Comparison of ENCODE assay signal across 2 cellular contexts in genomic region chr15:66039117-66039860, GRCh38.
TF ChIP-seq lines count a peak whose summit lies in the region.

No MANE protein-coding gene starts in this region.

TF ChIP-seq in HEK293, 187 proteins besides CTCF, POLR2A, EP300 and RAD21 (continues in another document):
- TF ChIP-seq MEIS1 (CRISPR knock-in tag; IDR thresholded peaks at IDR 0.05; ENCODE audit: borderline replicate concordance) (no peak), ZBTB49 (tag by site-specific recombination; IDR thresholded peaks at IDR 0.05; ENCODE audit: low read depth) (no peak), ZFP37 (tag by site-specific recombination; IDR thresholded peaks at IDR 0.05) (no peak), ZNF704 (tag by site-specific recombination; IDR thresholded peaks at IDR 0.05) (no peak), ZNF747 (tag by site-specific recombination; IDR thresholded peaks at IDR 0.05) (no peak), ZNF776 (tag by site-specific recombination; IDR thresholded peaks at IDR 0.05; ENCODE audit: borderline replicate concordance) (no peak), ZNF23 (tag by site-specific recombination; IDR thresholded peaks at IDR 0.05; ENCODE audit: borderline replicate concordance) (no peak), ZNF449 (tag by site-specific recombination; IDR thresholded peaks at IDR 0.05) (no peak), ZNF837 (tag by site-specific recombination; IDR thresholded peaks at IDR 0.05) (no peak), ZNF366 (tag by site-specific recombination; conservative IDR thresholded peaks at IDR 0.05) (0 out of 2 replicates have a peak, but pooled peaks have one; percentile 27), ZNF555 (tag by site-specific recombination; conservative IDR thresholded peaks at IDR 0.05) (no peak), ZNF777 (tag by site-specific recombination; IDR thresholded peaks at IDR 0.05; ENCODE audit: borderline replicate concordance) (no peak), ZNF654 (tag by site-specific recombination; IDR thresholded peaks at IDR 0.05; ENCODE audit: low read depth) (no peak), ZNF324 (tag by site-specific recombination; IDR thresholded peaks at IDR 0.05) (no peak), FEZF1 (tag by site-specific recombination; IDR thresholded peaks at IDR 0.05) (no peak), ZNF16 (tag by site-specific recombination; IDR thresholded peaks at IDR 0.05; ENCODE audit: low read depth) (no peak), PRDM10 (tag by site-specific recombination; IDR thresholded peaks at IDR 0.05) (no peak), ZNF404 (tag by site-specific recombination; IDR thresholded peaks at IDR 0.05) (no peak), ZNF530 (tag by site-specific recombination; IDR thresholded peaks at IDR 0.05; ENCODE audit: low read depth) (no peak), ZNF624 (tag by site-specific recombination; IDR thresholded peaks at IDR 0.05) (no peak), SETDB1 (IDR thresholded peaks at IDR 0.05; ENCODE audit: insufficient read length, low read length) (no peak), ZBTB17 (tag by site-specific recombination; IDR thresholded peaks at IDR 0.05) (peak; percentile 93), ZNF292 (tag by site-specific recombination; IDR thresholded peaks at IDR 0.05; ENCODE audit: borderline replicate concordance, low read depth) (no peak), WT1 (tag by site-specific recombination; IDR thresholded peaks at IDR 0.05) (no peak), YY1 (tag by site-specific recombination; IDR thresholded peaks at IDR 0.05) (no peak), ZNF394 (tag by site-specific recombination; IDR thresholded peaks at IDR 0.05; ENCODE audit: borderline replicate concordance) (no peak), EGR2 (tag by site-specific recombination; IDR thresholded peaks at IDR 0.05; ENCODE audit: low read depth) (no peak)

TF ChIP-seq in H1, 55 proteins besides CTCF, POLR2A, EP300 and RAD21:
- TF ChIP-seq EGR1 (IDR thresholded peaks at IDR 0.05; ENCODE audit: borderline replicate concordance, low read depth, low read length) (no peak), YY1 (IDR thresholded peaks at IDR 0.05; ENCODE audit: low read depth, low read length) (no peak), TCF12 (IDR thresholded peaks at IDR 0.05; ENCODE audit: low read depth, low read length) (no peak), RNF2 (IDR thresholded peaks at IDR 0.05; ENCODE audit: borderline replicate concordance, low read depth, low read length, missing control alignments, poor library complexity, severe bottlenecking) (no peak), CBX8 (IDR thresholded peaks at IDR 0.05; ENCODE audit: borderline replicate concordance, low read depth, low read length) (no peak), TBP (IDR thresholded peaks at IDR 0.05; ENCODE audit: low read depth, low read length) (no peak), SAP30 (IDR thresholded peaks at IDR 0.05; ENCODE audit: insufficient read depth, insufficient replicate concordance, low read length) (no peak), JUND (IDR thresholded peaks at IDR 0.05; ENCODE audit: low read length) (no peak), USF2 (IDR thresholded peaks at IDR 0.05; ENCODE audit: low read length) (no peak), KDM1A (IDR thresholded peaks at IDR 0.05; ENCODE audit: borderline replicate concordance, low read length) (no peak), BACH1 (IDR thresholded peaks at IDR 0.05; ENCODE audit: low read length) (no peak)
TF ChIP-seq in H1: peak in this region for 0.
